8 cellular contexts compared by ENCODE assay signal in genomic region chr1:226634156-226634588, GRCh38.
A peak's percentile ranks its signal among the peaks of the same experiment; 100 is the strongest.
DNase-seq lines count a peak whose midpoint lies in the region; ATAC-seq lines count a peak whose summit lies in the region.

No MANE protein-coding gene starts in this region.

- intact Hi-C loops in left cardiac atrium (cut with DNase I) (loop anchor here (1.0 to 5.0 kb wide), 3 partner anchors 53 to 194 kb away; no protein-coding TSS in a partner anchor), sciatic nerve (cut with DNase I) (loop anchor here (10.0 kb wide), 1 partner anchor 801 kb away; no protein-coding TSS in a partner anchor)

- ATAC-seq in GM21619 (IDR thresholded peaks at IDR 0.05; ENCODE audit: unreplicated experiment) (peak; percentile 86), left cardiac atrium (peak; percentile 82 to 86), sciatic nerve (peak; percentile 78)

- DNase-seq in Daoy (ENCODE audit: low read depth) (peak; percentile 75), Kasumi-1 (lab: John Stamatoyannopoulos, UW) (peak; percentile 43 to 57), SW480 (ENCODE audit: low spot score) (peak; percentile 34), left cardiac atrium (peak; percentile 88), sciatic nerve (ENCODE audit: low spot score) (peak; percentile 92), NCI-H187 treated with DMSO at 0.1 percent for 48 hours (lab: John Stamatoyannopoulos, UW) (no peak)
- peak; percentile 61 for DNase-seq in activated naive CD8-positive, alpha-beta T cell treated with anti-CD3 and anti-CD28 coated beads, Interleukin-2, amount 50 U/mL, for 16 hours (ENCODE audit: low read depth, low spot score)
